In genomic region chr16:2682209-2683021, GRCh38 we compare ENCODE assay signal across 8 cellular contexts. TPM values are rescaled to one million over a fixed set of nuclear protein-coding genes. Genes with fewer than 3 reads are reported as not detected.
A peak's percentile ranks its signal among the peaks of the same experiment; 100 is the strongest.
DNase-seq lines count a peak whose midpoint lies in the region; ATAC-seq and TF ChIP-seq lines count a peak whose summit lies in the region.

Gene KCTD5, plus strand, starts transcription at chr16:2682523. Its CDS starts 26 bp downstream, at chr16:2682549.

- peak within 1 kb of the TSS; percentile 100 for H3K4me3 Mint-ChIP-seq in activated T-helper 17 cell treated with anti-CD3 and anti-CD28 coated beads, Interleukin-2, amount 50 U/mL, for 72 hours
- H3K4me3 Mint-ChIP-seq in naive thymus-derived CD4-positive, alpha-beta T cell: peak within 1 kb of the TSS; percentile 89 to 99 (median 94)
- peak within 1 kb of the TSS; percentile 93 for H3K4me3 Mint-ChIP-seq in stimulated activated memory B cell treated with anti-CD40 and anti-IgM and Interleukin-4, amounts not matched to agents 10 μg/mL and 1 μg/mL and 100 μg/mL, for 72 hours

- H3K36me3 ChIP-seq in GM23248 (ENCODE audit: low read depth) (no peaks in the 10 kb centered on the region), fibroblast of lung (ENCODE audit: control insufficient read depth, insufficient read depth, low read length) (peaks cover under 1% of the 10 kb centered on the region)
- peaks cover 0 to 5% (median 0%) of the 10 kb centered on the region in 3 experiments for H3K36me3 ChIP-seq in naive thymus-derived CD4-positive, alpha-beta T cell (ENCODE audit: control insufficient read depth in 2 of 3, insufficient read depth in 3 of 3, low read length in 3 of 3)

- H3K9ac ChIP-seq in GM23248: peak within 1 kb of the TSS; percentile 94
- peak within 1 kb of the TSS; percentile 92 for H3K9ac ChIP-seq in fibroblast of lung (ENCODE audit: insufficient read depth, low read length)

- peak within 1 kb of the TSS; percentile 95 for H3K4me3 ChIP-seq in GM23248
- H3K4me3 ChIP-seq in LNCaP clone FGC (ENCODE audit: low read depth, low read length): peak within 1 kb of the TSS; percentile 84
- peak within 1 kb of the TSS; percentile 79 to 97 (median 94) for H3K4me3 ChIP-seq in fibroblast of lung (replicated peaks in 1 of 4; ENCODE audit: control extremely low read depth in 1 of 4, insufficient read depth in 1 of 4, low read depth in 3 of 4, low read length in 4 of 4)
- peak within 1 kb of the TSS; percentile 81 for H3K4me3 ChIP-seq in naive thymus-derived CD4-positive, alpha-beta T cell (ENCODE audit: low read length)

- CTCF ChIA-PET in RWPE1 (lab: Yijun Ruan, JAX): interaction anchor here (0.8 kb wide), 1 partner anchor 16 kb away, joined by 3 read pairs; no protein-coding TSS in a partner anchor
- CTCF ChIA-PET in naive thymus-derived CD4-positive, alpha-beta T cell (lab: Charles Lee): no interaction called here

- in situ Hi-C loops in GM23248 (cut with MboI): no loop called here

- H3K9me3 Mint-ChIP-seq in activated T-helper 17 cell treated with anti-CD3 and anti-CD28 coated beads, Interleukin-2, amount 50 U/mL, for 72 hours: no peaks in the 10 kb centered on the region
- peaks cover 0 to 4% (median 0%) of the 10 kb centered on the region in 11 donors for H3K9me3 Mint-ChIP-seq in naive thymus-derived CD4-positive, alpha-beta T cell
- no peaks in the 10 kb centered on the region for H3K9me3 Mint-ChIP-seq in stimulated activated memory B cell treated with anti-CD40 and anti-IgM and Interleukin-4, amounts not matched to agents 10 μg/mL and 1 μg/mL and 100 μg/mL, for 72 hours

- H3K36me3 Mint-ChIP-seq in activated T-helper 17 cell treated with anti-CD3 and anti-CD28 coated beads, Interleukin-2, amount 50 U/mL, for 72 hours (ENCODE audit: low read depth): peaks cover 52% of the 10 kb centered on the region
- peaks cover 0 to 6% (median 3%) of the 10 kb centered on the region in 5 donors for H3K36me3 Mint-ChIP-seq in naive thymus-derived CD4-positive, alpha-beta T cell
- no peaks in the 10 kb centered on the region for H3K36me3 Mint-ChIP-seq in stimulated activated memory B cell treated with anti-CD40 and anti-IgM and Interleukin-4, amounts not matched to agents 10 μg/mL and 1 μg/mL and 100 μg/mL, for 72 hours

- whole genome bisulfite sequencing in GM23248 (ENCODE audit: low coverage in 1 of 2, low lambda C conversion rate in 2 of 2, missing lambda C conversion rate in 2 of 2), 2 experiments: 1% methylated on average over 50 to 63 of the region's 73 CpGs

- H3K9me3 ChIP-seq in GM23248 (ENCODE audit: low read depth) (no peaks in the 10 kb centered on the region), fibroblast of lung (ENCODE audit: control insufficient read depth, insufficient read depth, low read depth, low read length) (no peaks in the 10 kb centered on the region)
- no peaks in the 10 kb centered on the region for H3K9me3 ChIP-seq in naive thymus-derived CD4-positive, alpha-beta T cell (ENCODE audit: control insufficient read depth in 2 of 3, low read length in 3 of 3)

- no peak for TF ChIP-seq CTCF in LNCaP clone FGC (IDR thresholded peaks at IDR 0.05; ENCODE audit: control insufficient read depth, extremely low read depth, insufficient read depth)
- TF ChIP-seq CTCF in RWPE1 (conservative IDR thresholded peaks at IDR 0.05; ENCODE audit: low read depth): no peak
- TF ChIP-seq CTCF in fibroblast of lung (conservative IDR thresholded peaks at IDR 0.05 in 1 of 2, IDR thresholded peaks at IDR 0.05 in 1 of 2; ENCODE audit: low read depth in 1 of 2, low read length in 2 of 2): no peak

- DNase-seq in DMS79 (lab: John Stamatoyannopoulos, UW) (peak; percentile 83), GM23248 (peak; percentile 98), LNCaP clone FGC (ENCODE audit: low read depth) (peak; percentile 86), RWPE1 (ENCODE audit: low spot score) (peak; percentile 92), fibroblast of lung (ENCODE audit: low read depth in 2 of 2) (peak; percentile 96 to 97)
- peak; percentile 89 to 98 (median 94) for DNase-seq in naive thymus-derived CD4-positive, alpha-beta T cell

- POLR2A ChIA-PET in RWPE1 (lab: Yijun Ruan, JAX; ENCODE audit: low non-redundant PET): interaction anchor here (0.5 to 0.9 kb wide), 4 partner anchors 36 to 339 kb away, joined by 3 to 4 read pairs (median 3); no protein-coding TSS in a partner anchor
- POLR2A ChIA-PET in naive thymus-derived CD4-positive, alpha-beta T cell (lab: Charles Lee): interaction anchor here (0.6 to 1.5 kb wide), 9 partner anchors 9 to 692 kb away, joined by 3 to 11 read pairs (median 3); partner anchors contain the start of gene PRSS27

- intact Hi-C loops in naive thymus-derived CD4-positive, alpha-beta T cell (cut with micrococcal nuclease): loop anchor here (1.0 to 5.0 kb wide), 8 partner anchors 9 to 525 kb away; partner anchors contain the start of genes SRRM2 (in 2 of the 2), ELOB (in 1 of the 2), NTN3 (in 1 of the 2) and TRAF7 (in 1 of the 2)

- H3K79me2 ChIP-seq in GM23248 (ENCODE audit: insufficient read depth) (peaks cover 48% of the 10 kb centered on the region), fibroblast of lung (ENCODE audit: control insufficient read depth, insufficient read depth, low read length) (peaks cover 30% of the 10 kb centered on the region)

- H2AFZ ChIP-seq in GM23248 (peak within 1 kb of the TSS; percentile 94), fibroblast of lung (ENCODE audit: low read length) (peak within 1 kb of the TSS; percentile 93)

- H3K27ac ChIP-seq in GM23248 (peak within 1 kb of the TSS; percentile 80), RWPE1 (peak within 1 kb of the TSS; percentile 83), fibroblast of lung (ENCODE audit: insufficient read depth, low read length) (peak within 1 kb of the TSS; percentile 89)
- peak within 1 kb of the TSS; percentile 92 for H3K27ac ChIP-seq in naive thymus-derived CD4-positive, alpha-beta T cell (ENCODE audit: low read depth, low read length)

- H3F3A ChIP-seq in GM23248 (ENCODE audit: insufficient read depth): 0 out of 2 replicates have a peak, but pooled peaks cover 6% of the 10 kb centered on the region

- no peaks in the 10 kb centered on the region; the same call in 1 of the 2 replicates for H4K20me1 ChIP-seq in GM23248 (ENCODE audit: insufficient read depth)
- no peaks in the 10 kb centered on the region for H4K20me1 ChIP-seq in fibroblast of lung (ENCODE audit: control insufficient read depth, extremely low read depth, insufficient read depth, low read length)

- no peaks in the 10 kb centered on the region for H3K27me3 Mint-ChIP-seq in activated T-helper 17 cell treated with anti-CD3 and anti-CD28 coated beads, Interleukin-2, amount 50 U/mL, for 72 hours
- H3K27me3 Mint-ChIP-seq in naive thymus-derived CD4-positive, alpha-beta T cell: no peaks in the 10 kb centered on the region
- H3K27me3 Mint-ChIP-seq in stimulated activated memory B cell treated with anti-CD40 and anti-IgM and Interleukin-4, amounts not matched to agents 10 μg/mL and 1 μg/mL and 100 μg/mL, for 72 hours: no peaks in the 10 kb centered on the region

- H3K27me3 ChIP-seq in GM23248 (replicated peaks; ENCODE audit: insufficient read depth): no peaks in the 10 kb centered on the region
- H3K27me3 ChIP-seq in fibroblast of lung (ENCODE audit: control insufficient read depth, insufficient read depth, low read length): no peaks in the 10 kb centered on the region
- H3K27me3 ChIP-seq in naive thymus-derived CD4-positive, alpha-beta T cell (ENCODE audit: control insufficient read depth in 2 of 2, insufficient read depth in 2 of 2, low read length in 2 of 2): no peaks in the 10 kb centered on the region

- H3K4me2 ChIP-seq in GM23248 (ENCODE audit: unreplicated experiment) (peak within 1 kb of the TSS; percentile 85), fibroblast of lung (ENCODE audit: extremely low read depth, insufficient read depth, low read length) (peak within 1 kb of the TSS; percentile 81)

- no peaks in the 10 kb centered on the region for H3K9me2 ChIP-seq in GM23248 (ENCODE audit: insufficient read depth)

- ATAC-seq in activated T-helper 17 cell treated with anti-CD3 and anti-CD28 coated beads, Interleukin-2, amount 50 U/mL, for 72 hours (replicated peaks): peak; percentile 80
- peak; percentile 97 for ATAC-seq in naive thymus-derived CD4-positive, alpha-beta T cell
- ATAC-seq in stimulated activated memory B cell treated with anti-CD40 and anti-IgM and Interleukin-4, amounts not matched to agents 10 μg/mL and 1 μg/mL and 100 μg/mL, for 72 hours: peak; percentile 88

- H3K4me1 Mint-ChIP-seq in activated T-helper 17 cell treated with anti-CD3 and anti-CD28 coated beads, Interleukin-2, amount 50 U/mL, for 72 hours: peaks cover 14% of the 10 kb centered on the region
- peaks cover 12 to 29% (median 25%) of the 10 kb centered on the region in 7 donors for H3K4me1 Mint-ChIP-seq in naive thymus-derived CD4-positive, alpha-beta T cell
- peaks cover 23% of the 10 kb centered on the region for H3K4me1 Mint-ChIP-seq in stimulated activated memory B cell treated with anti-CD40 and anti-IgM and Interleukin-4, amounts not matched to agents 10 μg/mL and 1 μg/mL and 100 μg/mL, for 72 hours

- H3K4me1 ChIP-seq in GM23248 (ENCODE audit: insufficient read depth): peaks cover 20% of the 10 kb centered on the region
- no peaks in the 10 kb centered on the region for H3K4me1 ChIP-seq in fibroblast of lung (ENCODE audit: control insufficient read depth, extremely low read depth, insufficient read depth, low read length)
- H3K4me1 ChIP-seq in naive thymus-derived CD4-positive, alpha-beta T cell (ENCODE audit: control insufficient read depth in 2 of 2, insufficient read depth in 2 of 2, low read length in 2 of 2): peaks cover 8 to 18% of the 10 kb centered on the region in 2 donors

- peak within 1 kb of the TSS; percentile 99 for H3K27ac Mint-ChIP-seq in activated T-helper 17 cell treated with anti-CD3 and anti-CD28 coated beads, Interleukin-2, amount 50 U/mL, for 72 hours
- peak within 1 kb of the TSS; percentile 82 to 99 (median 94) for H3K27ac Mint-ChIP-seq in naive thymus-derived CD4-positive, alpha-beta T cell
- H3K27ac Mint-ChIP-seq in stimulated activated memory B cell treated with anti-CD40 and anti-IgM and Interleukin-4, amounts not matched to agents 10 μg/mL and 1 μg/mL and 100 μg/mL, for 72 hours: peak within 1 kb of the TSS; percentile 88

RNA-seq across cellular contexts. Expression of gene KCTD5, which starts in this region (rescaled TPM):
- 28.1 and 38.3 TPM in 2 replicates for total RNA-seq in GM23248 (2014; rRNA removed; shearing (Covaris generic))
- polyA plus RNA-seq in GM23248 (2016; fragmentation: Nextera tagmentation; extraction: Ambion mirVana): 33.2 and 33.6 TPM in 2 replicates
- 10 to 100 TPM; 42.2 to 79.1 TPM for total RNA-seq in activated T-helper 17 cell treated with anti-CD3 and anti-CD28 coated beads, Interleukin-2, amount 50 U/mL, for 72 hours
- total RNA-seq in fibroblast of lung: 15.2 and 21.6 TPM in 2 replicates
- 25.9 and 35.2 TPM in 2 replicates for polyA plus RNA-seq in fibroblast of lung
- 17.4 and 23.8 TPM in 2 replicates for polyA plus RNA-seq in fibroblast of lung (2012)
- 35.0 and 37.5 TPM in 2 replicates for polyA minus RNA-seq in fibroblast of lung (ENCODE audit: low replicate concordance)
- total RNA-seq in naive thymus-derived CD4-positive, alpha-beta T cell: 10 to 100 TPM; 21.4 to 37.5 (median 24.6) TPM
- polyA plus RNA-seq in naive thymus-derived CD4-positive, alpha-beta T cell: 10 to 100 TPM; 15.7 to 26.2 TPM

Comparison
In these comparisons a context has a peak if more than half of its experiments do, and no peak if none do; other contexts are left out.
1. Peak in every context shown above with its lines: DNase-seq, ATAC-seq, H3K4me3 ChIP-seq and H3K27ac ChIP-seq.